ENCODE assay signal across 16 cellular contexts in genomic region chr2:239305222-239305575, GRCh38.
A peak's percentile ranks its signal among the peaks of the same experiment; 100 is the strongest.
DNase-seq lines count a peak whose midpoint lies in the region; ATAC-seq and TF ChIP-seq lines count a peak whose summit lies in the region.
"Had no signal": no experiment of that assay in that cellular context is flagged by ENCODE, and none has a peak within 500 bp of the region (broad histone marks: within the 10 kb centered on the region; RNA-seq: fewer than 3 reads in every experiment).

No MANE protein-coding gene starts in this region.

- no TSS peak for BruUV-seq in PC-9 (replicated peaks; lab: Mats Ljungman, UMichigan)

- peak overlapping the region in 7 of 59 donors; percentile 7 to 54 (median 18) for H3K4me3 ChIP-seq in dorsolateral prefrontal cortex
- H3K4me3 ChIP-seq in mesenchymal stem cell (ENCODE audit: insufficient read depth in 1 of 2, low read depth in 1 of 2, low read length in 2 of 2) = no peak overlapping the region
- H3K4me3 ChIP-seq in stomach = no peak overlapping the region
- no peak overlapping the region for H3K4me3 ChIP-seq in PC-9
- H3K4me3 ChIP-seq: SJSA1 had no signal

- no peaks in the 10 kb centered on the region; a peak in 1 of 7 replicates for H3K36me3 Mint-ChIP-seq in H9 (ENCODE audit: insufficient read depth in 1 of 3, low read depth in 3 of 3)
- H3K36me3 Mint-ChIP-seq: natural killer cell treated with Interleukin-12 subunit alpha and Interleukin-12 subunit beta and Interleukin-15 and Interleukin-18, amount 100 ng/mL, for 72 hours had no signal

- no peaks in the 10 kb centered on the region for H3K23me2 ChIP-seq in H9 (ENCODE audit: insufficient read length, low read depth, low read length, poor library complexity, severe bottlenecking)

- peaks cover 2% of the 10 kb centered on the region for H4K20me1 ChIP-seq in H9 (ENCODE audit: control insufficient read depth, insufficient read depth, insufficient read length)
- H4K20me1 ChIP-seq in PC-9 (ENCODE audit: insufficient read depth) = peaks cover 6% of the 10 kb centered on the region; the same call in 1 of the 2 replicates

- H4K91ac ChIP-seq in H9 (ENCODE audit: insufficient read length, low read depth, low read length) (no peak overlapping the region), mesenchymal stem cell (ENCODE audit: low read length) (peak overlapping the region; percentile 27)

- no peaks in the 10 kb centered on the region for H3K9me3 ChIP-seq in H9 (ENCODE audit: control insufficient read depth, low read depth, low read length)
- H3K9me3 ChIP-seq in mesenchymal stem cell (ENCODE audit: control insufficient read depth, low read length) = no peaks in the 10 kb centered on the region
- no peaks in the 10 kb centered on the region for H3K9me3 ChIP-seq in stomach
- H3K9me3 ChIP-seq in PC-9 (ENCODE audit: insufficient read depth, low read depth) = no peaks in the 10 kb centered on the region
- H3K9me3 ChIP-seq: SJSA1 had no signal

- H3K18ac ChIP-seq in H9 (ENCODE audit: insufficient read length, low read depth, low read length) (no peak overlapping the region), mesenchymal stem cell (ENCODE audit: low read depth in 1 of 2, low read length in 2 of 2) (no peak overlapping the region)

- no peak overlapping the region for H4K5ac ChIP-seq in H9 (ENCODE audit: insufficient read length, low read depth, low read length)

- DNase-seq in H9 (no peak), dorsolateral prefrontal cortex (peak in 6 of 10 donors; percentile 8 to 42 (median 22)), mesenchymal stem cell (no peak), stomach (no peak), NCI-H1048 (lab: John Stamatoyannopoulos, UW) (no peak), SHP77 treated with DMSO at 0.1 percent for 48 hours (lab: John Stamatoyannopoulos, UW) (no peak), PC-9 (no peak)
- DNase-seq: DMS153; MM.1S; NCI-H187 treated with DMSO at 0.1 percent for 48 hours; NCI-H510A; stimulated activated CD4-positive, alpha-beta T cell treated with anti-CD3 and anti-CD28 coated beads, Interleukin-1b, Interleukin-23, amount 100 ng/mL, for 48 hours had no signal

- no peak for TF ChIP-seq EP300 in stomach (IDR thresholded peaks at IDR 0.05)

- H3K4ac ChIP-seq in H9 (ENCODE audit: low read depth, low read length) (no peak overlapping the region), mesenchymal stem cell (ENCODE audit: low read depth in 1 of 2, low read length in 2 of 2) (no peak overlapping the region)

- no peak overlapping the region for H2BK15ac ChIP-seq in H9 (ENCODE audit: low read depth, low read length)
- H2BK15ac ChIP-seq in mesenchymal stem cell (ENCODE audit: low read depth, poor library complexity, severe bottlenecking) = no peak overlapping the region

- H2BK120ac ChIP-seq in H9 (ENCODE audit: low read depth, low read length, poor library complexity, severe bottlenecking) (no peak overlapping the region), mesenchymal stem cell (ENCODE audit: low read depth, low read length) (no peak overlapping the region)

- H4K8ac ChIP-seq in H9 (replicated peaks; ENCODE audit: insufficient read length, low read depth, low read length) (no peak overlapping the region), mesenchymal stem cell (ENCODE audit: low read length) (no peak overlapping the region)

- intact Hi-C loops in dorsolateral prefrontal cortex (cut with DNase I) = no loop called here
- intact Hi-C loops in stomach (cut with DNase I; ENCODE audit: low total_unique reads) = no loop called here
- intact Hi-C loops in PC-9 (cut with micrococcal nuclease; ENCODE audit: unreplicated experiment) = no loop called here

- no peaks in the 10 kb centered on the region for H3K79me1 ChIP-seq in H9 (ENCODE audit: insufficient read depth, low read depth, low read length, poor library complexity, severe bottlenecking)
- peaks cover 77% of the 10 kb centered on the region for H3K79me1 ChIP-seq in mesenchymal stem cell (replicated peaks; ENCODE audit: low read length, poor library complexity, severe bottlenecking)

- no peaks in the 10 kb centered on the region for H3F3A ChIP-seq in PC-9 (ENCODE audit: insufficient read depth, low read depth)

- no peak overlapping the region for H3K56ac ChIP-seq in H9 (ENCODE audit: insufficient read length, low read depth, low read length)

- H2BK5ac ChIP-seq in H9 (ENCODE audit: insufficient read length, low read length) = no peak overlapping the region
- H2BK5ac ChIP-seq in mesenchymal stem cell (ENCODE audit: low read depth, low read length, poor library complexity, severe bottlenecking) = no peak overlapping the region

- H3K23ac ChIP-seq in H9 (ENCODE audit: insufficient read length, low read depth, low read length) = no peak overlapping the region
- H3K23ac ChIP-seq in mesenchymal stem cell (ENCODE audit: low read length in 2 of 2) = no peak overlapping the region

- H3K9me2 ChIP-seq in PC-9 (ENCODE audit: insufficient read depth) = no peaks in the 10 kb centered on the region

- H2AFZ ChIP-seq in H9 (ENCODE audit: low read length) (no peak overlapping the region), mesenchymal stem cell (ENCODE audit: low read depth, low read length) (no peak overlapping the region), PC-9 (no peak overlapping the region)

- no peaks in the 10 kb centered on the region for H3K27me3 ChIP-seq in H9 (ENCODE audit: insufficient read depth, low read length)
- H3K27me3 ChIP-seq in dorsolateral prefrontal cortex = no peaks in the 10 kb centered on the region
- no peaks in the 10 kb centered on the region for H3K27me3 ChIP-seq in mesenchymal stem cell (ENCODE audit: control insufficient read depth in 1 of 2, insufficient read depth in 1 of 2, low read length in 2 of 2)
- no peaks in the 10 kb centered on the region for H3K27me3 ChIP-seq in stomach
- no peaks in the 10 kb centered on the region for H3K27me3 ChIP-seq in PC-9 (ENCODE audit: insufficient read depth, low read depth)
- H3K27me3 ChIP-seq: SJSA1 had no signal

- H2AK5ac ChIP-seq in H9 (ENCODE audit: insufficient read length, low read length) (no peak overlapping the region), mesenchymal stem cell (ENCODE audit: low read length, severe bottlenecking) (no peak overlapping the region)

- no peaks in the 10 kb centered on the region for H3K9me3 Mint-ChIP-seq in H9
- H3K9me3 Mint-ChIP-seq: natural killer cell treated with Interleukin-12 subunit alpha and Interleukin-12 subunit beta and Interleukin-15 and Interleukin-18, amount 100 ng/mL, for 72 hours had no signal

- TF ChIP-seq POLR2A in stomach (IDR thresholded peaks at IDR 0.05) = no peak

- no peak for TF ChIP-seq CTCF in H9 (conservative IDR thresholded peaks at IDR 0.05)
- no peak for TF ChIP-seq CTCF in dorsolateral prefrontal cortex (IDR thresholded peaks at IDR 0.05 in 54 of 56, conservative IDR thresholded peaks at IDR 0.05 in 2 of 56; ENCODE audit: low read depth in 1 of 56, partially characterized antibody in 56 of 56)
- no peak for TF ChIP-seq CTCF in stomach (IDR thresholded peaks at IDR 0.05)
- TF ChIP-seq CTCF in PC-9 (conservative IDR thresholded peaks at IDR 0.05) = no peak

- H3K14ac ChIP-seq in H9 (ENCODE audit: insufficient read depth, low read length) (0 out of 2 replicates have a peak overlapping the region, but pooled peaks have one; percentile 16), mesenchymal stem cell (ENCODE audit: low read length in 2 of 2) (no peak overlapping the region)

- H3K36me3 ChIP-seq in mesenchymal stem cell (ENCODE audit: control insufficient read depth in 1 of 2, insufficient read depth in 2 of 2, low read depth in 1 of 2, low read length in 2 of 2) = peaks cover 0 to 22% of the 10 kb centered on the region in 2 experiments
- no peaks in the 10 kb centered on the region for H3K36me3 ChIP-seq in stomach
- H3K36me3 ChIP-seq in PC-9 (ENCODE audit: low read depth) = no peaks in the 10 kb centered on the region
- H3K36me3 ChIP-seq: SJSA1 had no signal

- ATAC-seq in HG02973 (IDR thresholded peaks at IDR 0.05; ENCODE audit: unreplicated experiment) = no peak
- ATAC-seq: activated CD4-positive, CD25-positive, alpha-beta regulatory T cell treated with anti-CD3 and anti-CD28 coated beads, Interleukin-2, amount 50 U/mL, for 24 hours; natural killer cell treated with Interleukin-12 subunit alpha and Interleukin-12 subunit beta and Interleukin-15 and Interleukin-18, amount 100 ng/mL, for 72 hours had no signal

- no peaks in the 10 kb centered on the region; the same call in 1 of the 2 replicates for H3K27me3 Mint-ChIP-seq in H9 (ENCODE audit: low read depth)
- H3K27me3 Mint-ChIP-seq: natural killer cell treated with Interleukin-12 subunit alpha and Interleukin-12 subunit beta and Interleukin-15 and Interleukin-18, amount 100 ng/mL, for 72 hours had no signal

- peaks cover 42 to 44% of the 10 kb centered on the region in 2 experiments for H3K4me1 Mint-ChIP-seq in H9

- no peak overlapping the region for H3K4me2 ChIP-seq in H9 (ENCODE audit: insufficient read depth, insufficient read length, low read length)
- no peak overlapping the region for H3K4me2 ChIP-seq in mesenchymal stem cell (ENCODE audit: low read length, poor library complexity, severe bottlenecking)
- no peak overlapping the region for H3K4me2 ChIP-seq in PC-9

- no peak overlapping the region for H3K4me3 Mint-ChIP-seq in H9
- H3K4me3 Mint-ChIP-seq: natural killer cell treated with Interleukin-12 subunit alpha and Interleukin-12 subunit beta and Interleukin-15 and Interleukin-18, amount 100 ng/mL, for 72 hours had no signal

- H3K9ac ChIP-seq in H9 (ENCODE audit: extremely low read depth, insufficient read length, low read length) = no peak overlapping the region
- H3K9ac ChIP-seq in mesenchymal stem cell (ENCODE audit: low read length) = peak overlapping the region; percentile 59

- H3K27ac ChIP-seq in H9 (ENCODE audit: insufficient read length, low read depth, low read length) (no peak overlapping the region), dorsolateral prefrontal cortex (peak overlapping the region in 6 of 59 donors; percentile 11 to 62 (median 29)), mesenchymal stem cell (ENCODE audit: low read length, poor library complexity, severe bottlenecking) (no peak overlapping the region), stomach (peak overlapping the region in 4 of 5 donors; percentile 58 to 86 (median 62)), PC-9 (no peak overlapping the region)
- H3K27ac ChIP-seq: SJSA1 had no signal

- CTCF ChIA-PET in PC-9 (lab: Charles Lee) = no interaction called here

- H3T11ph ChIP-seq in H9 (ENCODE audit: low read length) = no peak overlapping the region

- H2BK12ac ChIP-seq in H9 (ENCODE audit: insufficient read length, low read depth, low read length) (no peak overlapping the region), mesenchymal stem cell (ENCODE audit: low read length in 2 of 2) (no peak overlapping the region)

- H3K27ac Mint-ChIP-seq in H9 = peak overlapping the region in 1 of 3 experiments; percentile 57; a peak in 1 of 7 replicates
- H3K27ac Mint-ChIP-seq: natural killer cell treated with Interleukin-12 subunit alpha and Interleukin-12 subunit beta and Interleukin-15 and Interleukin-18, amount 100 ng/mL, for 72 hours had no signal

- H3K79me2 ChIP-seq in H9 (ENCODE audit: insufficient read depth, low read length) (peaks cover 2% of the 10 kb centered on the region; the same call in 1 of the 2 replicates), PC-9 (ENCODE audit: low read depth) (no peaks in the 10 kb centered on the region)

- no CpG with 5 or more reads among the region's 11 CpGs for WGBS in H9 (ENCODE audit: extremely low coverage, insufficient read length, low lambda C conversion rate)
- 96% methylated on average over 11 of the region's 11 CpGs for WGBS in mesenchymal stem cell
- 83 to 94% (median 91%) methylated on average over 11 of the region's 11 CpGs for WGBS in stomach, 5 donors

- no peak overlapping the region for H2BK20ac ChIP-seq in H9 (ENCODE audit: low read depth, low read length, poor library complexity, severe bottlenecking)

- POLR2A ChIA-PET in PC-9 (lab: Charles Lee; ENCODE audit: unreplicated experiment) = no interaction called here

- no peaks in the 10 kb centered on the region for H3K4me1 ChIP-seq in H9 (ENCODE audit: insufficient read depth, low read length)
- peaks cover 32% of the 10 kb centered on the region for H3K4me1 ChIP-seq in mesenchymal stem cell (ENCODE audit: control insufficient read depth, insufficient read depth, low read depth, low read length)
- peaks cover 52 to 94% (median 74%) of the 10 kb centered on the region in 4 donors for H3K4me1 ChIP-seq in stomach
- no peaks in the 10 kb centered on the region for H3K4me1 ChIP-seq in PC-9 (replicated peaks; ENCODE audit: insufficient read depth)

Comparison
In these comparisons a context has a peak if more than half of its experiments do, and no peak if none do; other contexts are left out.
1. DNase-seq: peak in dorsolateral prefrontal cortex (6 of 10); none in H9 (single experiment), mesenchymal stem cell (single experiment), stomach (single experiment), NCI-H1048 (single experiment), SHP77 treated with DMSO at 0.1 percent for 48 hours (single experiment) and PC-9 (0 of 2).
2. H3K27ac ChIP-seq: peak in stomach (4 of 5); none in H9 (single experiment), mesenchymal stem cell (single experiment) and PC-9 (single experiment).